Comparison of ENCODE assay signal across 11 cellular contexts in genomic region chr10:96670786-96671185, GRCh38. TPM values are rescaled to one million over a fixed set of nuclear protein-coding genes. Genes with fewer than 3 reads are reported as not detected.
DNase-seq lines count a peak whose midpoint lies in the region; ATAC-seq and TF ChIP-seq lines count a peak whose summit lies in the region.
"Had no signal": no experiment of that assay in that cellular context is flagged by ENCODE, and none has a peak within 500 bp of the region (broad histone marks: within the 10 kb centered on the region; RNA-seq: fewer than 3 reads in every experiment).

No MANE protein-coding gene starts in this region.

- peak; percentile 50 for DNase-seq in DMS79 (lab: John Stamatoyannopoulos, UW)
- DNase-seq in NAMALWA (ENCODE audit: low spot score): peak; percentile 34
- DNase-seq in naive B cell: no peak
- DNase-seq in activated CD4-positive, alpha-beta T cell treated with anti-CD3 and anti-CD28 coated beads for 36 hours: no peak
- no peak for DNase-seq in middle frontal gyrus (ENCODE audit: extremely low spot score, low spot score)
- DNase-seq: Caco-2, upper lobe of right lung had no signal

- H3K27ac Mint-ChIP-seq in naive B cell: peak overlapping the region; percentile 94 to 100 (median 98)
- H3K27ac Mint-ChIP-seq in activated CD4-positive, alpha-beta T cell treated with anti-CD3 and anti-CD28 coated beads for 36 hours: no peak overlapping the region
- H3K27ac Mint-ChIP-seq: T-helper 1 cell treated with Interleukin-12 subunit alpha and Interleukin-12 subunit beta and Interleukin-4 antibody, amounts not matched to agents 30 μg/mL and 1 μg/mL, for 36 hours had no signal

- ATAC-seq in naive B cell (ENCODE audit: low read depth in 2 of 2) (no peak), HG02852 (IDR thresholded peaks at IDR 0.05; ENCODE audit: unreplicated experiment) (no peak), HG03565 (IDR thresholded peaks at IDR 0.05; ENCODE audit: unreplicated experiment) (no peak)
- ATAC-seq in activated CD4-positive, alpha-beta T cell treated with anti-CD3 and anti-CD28 coated beads for 36 hours: no peak
- ATAC-seq: upper lobe of right lung had no signal

- H3K9ac ChIP-seq in OCI-LY3 (ENCODE audit: low read length): no peak overlapping the region

- H3K4me1 Mint-ChIP-seq in naive B cell: peaks cover 67 to 95% (median 70%) of the 10 kb centered on the region in 3 donors
- peaks cover 9% of the 10 kb centered on the region for H3K4me1 Mint-ChIP-seq in activated CD4-positive, alpha-beta T cell treated with anti-CD3 and anti-CD28 coated beads for 36 hours

- CTCF ChIA-PET in activated CD4-positive, alpha-beta T cell treated with anti-CD3 and anti-CD28 coated beads for 36 hours (lab: Charles Lee): interaction anchor here (0.6 to 0.8 kb wide), 2 partner anchors 34 to 471 kb away, joined by 3 read pairs; no protein-coding TSS in a partner anchor

- H3K9me3 ChIP-seq in OCI-LY3 (ENCODE audit: insufficient read depth, low read length): no peaks in the 10 kb centered on the region
- H3K9me3 ChIP-seq: Caco-2, upper lobe of right lung had no signal

- no peaks in the 10 kb centered on the region for H3K27me3 ChIP-seq in OCI-LY3 (ENCODE audit: low read depth, low read length)
- H3K27me3 ChIP-seq: upper lobe of right lung had no signal

- 0 out of 2 replicates have a peak overlapping the region, but pooled peaks have one; percentile 6 for H3K4me2 ChIP-seq in OCI-LY3 (ENCODE audit: low read length)

- no peaks in the 10 kb centered on the region for H3K9me3 Mint-ChIP-seq in naive B cell
- H3K9me3 Mint-ChIP-seq in activated CD4-positive, alpha-beta T cell treated with anti-CD3 and anti-CD28 coated beads for 36 hours (ENCODE audit: low read depth): no peaks in the 10 kb centered on the region
- H3K9me3 Mint-ChIP-seq: T-helper 1 cell treated with Interleukin-12 subunit alpha and Interleukin-12 subunit beta and Interleukin-4 antibody, amounts not matched to agents 30 μg/mL and 1 μg/mL, for 36 hours had no signal

- H3K27me3 Mint-ChIP-seq in naive B cell: no peaks in the 10 kb centered on the region
- no peaks in the 10 kb centered on the region for H3K27me3 Mint-ChIP-seq in activated CD4-positive, alpha-beta T cell treated with anti-CD3 and anti-CD28 coated beads for 36 hours

- no peak overlapping the region for H2AFZ ChIP-seq in OCI-LY3 (ENCODE audit: low read depth, low read length)

- no peak overlapping the region for H3K27ac ChIP-seq in OCI-LY3 (ENCODE audit: low read length)
- H3K27ac ChIP-seq: upper lobe of right lung had no signal

- peaks cover 66% of the 10 kb centered on the region for H3K4me1 ChIP-seq in OCI-LY3 (ENCODE audit: low read length)

- peak overlapping the region; percentile 43 to 94 (median 82) for H3K4me3 Mint-ChIP-seq in naive B cell
- H3K4me3 Mint-ChIP-seq in activated CD4-positive, alpha-beta T cell treated with anti-CD3 and anti-CD28 coated beads for 36 hours: no peak overlapping the region
- H3K4me3 Mint-ChIP-seq: T-helper 1 cell treated with Interleukin-12 subunit alpha and Interleukin-12 subunit beta and Interleukin-4 antibody, amounts not matched to agents 30 μg/mL and 1 μg/mL, for 36 hours had no signal

- POLR2A ChIA-PET in activated CD4-positive, alpha-beta T cell treated with anti-CD3 and anti-CD28 coated beads for 36 hours (lab: Charles Lee): no interaction called here

- peaks cover 0 to under 1% of the 10 kb centered on the region in 2 donors for H3K36me3 Mint-ChIP-seq in naive B cell
- no peaks in the 10 kb centered on the region for H3K36me3 Mint-ChIP-seq in activated CD4-positive, alpha-beta T cell treated with anti-CD3 and anti-CD28 coated beads for 36 hours (ENCODE audit: low read depth)

- TF ChIP-seq CTCF in OCI-LY3 (IDR thresholded peaks at IDR 0.05; ENCODE audit: low read depth, low read length): no peak

- peaks cover 17% of the 10 kb centered on the region for H3K79me2 ChIP-seq in OCI-LY3 (ENCODE audit: low read length)

- peaks cover 10% of the 10 kb centered on the region for H3K36me3 ChIP-seq in OCI-LY3 (replicated peaks; ENCODE audit: low read depth, low read length)
- H3K36me3 ChIP-seq: upper lobe of right lung had no signal

- intact Hi-C loops in activated CD4-positive, alpha-beta T cell treated with anti-CD3 and anti-CD28 coated beads for 36 hours (cut with DNase I, micrococcal nuclease): no loop called here

- H4K20me1 ChIP-seq in OCI-LY3 (ENCODE audit: insufficient read depth, low read length): peaks cover 3% of the 10 kb centered on the region; the same call in 1 of the 2 replicates

- no peak overlapping the region for H3K4me3 ChIP-seq in OCI-LY3 (ENCODE audit: low read length)
- H3K4me3 ChIP-seq: upper lobe of right lung had no signal

RNA-seq across cellular contexts. Expression of gene PIK3AP1, which starts 49.5 kb away (rescaled TPM):
- polyA plus RNA-seq in naive B cell (ENCODE audit: low read depth in 6 of 6): 100 to 1,000 TPM; 153 to 247 (median 170) TPM
- total RNA-seq in activated CD4-positive, alpha-beta T cell treated with anti-CD3 and anti-CD28 coated beads for 36 hours: 1 to 10 TPM; 2.7 to 2.9 TPM

Comparison
In these comparisons a context has a peak if more than half of its experiments do, and no peak if none do; other contexts are left out.
1. DNase-seq: peak in DMS79 (single experiment) and NAMALWA (single experiment); none in naive B cell (single experiment), activated CD4-positive, alpha-beta T cell treated with anti-CD3 and anti-CD28 coated beads for 36 hours (single experiment) and middle frontal gyrus (single experiment).